Comparison of ENCODE assay signal across 8 cellular contexts in the genomic region with DNA sequence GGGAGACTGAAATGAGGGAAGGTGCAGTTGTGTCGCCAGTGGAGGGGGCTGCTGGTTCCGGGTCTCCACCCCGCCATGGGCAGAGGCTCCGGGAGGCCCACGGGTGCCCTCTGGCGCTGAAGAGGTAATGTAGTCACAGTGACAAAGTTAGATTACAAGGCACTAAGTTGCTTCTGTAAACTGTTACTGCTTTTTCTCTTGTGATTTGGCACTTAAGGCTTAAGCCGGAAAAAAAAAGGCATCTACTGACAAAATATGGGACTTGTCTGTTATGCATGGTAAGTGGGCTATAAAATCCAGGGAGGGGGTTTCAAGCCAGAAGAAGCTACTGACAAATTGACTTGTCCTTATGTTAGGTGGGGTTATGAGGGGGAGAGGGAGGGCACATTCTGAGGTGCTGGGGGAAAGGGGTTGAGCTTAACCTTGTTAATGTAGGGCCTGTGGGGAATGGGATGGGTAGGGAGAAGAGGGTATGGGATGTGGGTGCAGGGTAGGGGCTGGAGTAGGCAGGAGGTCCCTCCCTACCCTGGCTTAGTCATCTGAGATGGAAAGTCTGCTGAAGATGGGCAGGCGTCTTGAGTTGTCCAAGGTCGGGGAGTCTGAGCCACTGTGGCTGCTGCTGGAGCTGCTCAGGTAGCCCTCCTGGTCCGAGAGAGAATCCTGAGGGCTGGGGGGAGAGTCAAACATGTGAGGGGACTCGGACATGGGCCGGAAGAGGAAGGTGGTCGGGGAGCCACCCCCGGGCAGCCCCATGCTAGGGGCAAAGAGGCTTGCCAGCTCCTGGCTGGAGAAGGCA. TPM values are rescaled to one million over a fixed set of nuclear protein-coding genes. Genes with fewer than 3 reads are reported as not detected.
DNase-seq lines count a peak whose midpoint lies in the region; ATAC-seq, FAIRE-seq and TF ChIP-seq lines count a peak whose summit lies in the region.

No MANE protein-coding gene starts in this region.

- FAIRE-seq in GM12892 (lab: Jason Lieb, UNC) (peak; percentile 69), bronchial epithelial cell (lab: Jason Lieb, UNC) (no peak), keratinocyte (lab: Jason Lieb, UNC) (no peak)

- peaks cover 45% of the 10 kb centered on the region for H3K79me2 ChIP-seq in keratinocyte (ENCODE audit: control insufficient read depth, insufficient read depth, low read length)

- H3K9me3 Mint-ChIP-seq in WTC11 = no peaks in the 10 kb centered on the region

- CTCF ChIA-PET in WTC11 (lab: Charles Lee) = interaction anchor here (0.6 to 6.0 kb wide), 17 partner anchors 8 to 497 kb away, joined by 3 to 37 read pairs (median 5); no protein-coding TSS in a partner anchor

- peak overlapping the region; percentile 85 for H3K27ac Mint-ChIP-seq in WTC11

- H3K27me3 Mint-ChIP-seq in WTC11 (ENCODE audit: low read depth) = no peaks in the 10 kb centered on the region; the same call in 1 of the 2 replicates

- no peaks in the 10 kb centered on the region for H3K27me3 ChIP-seq in bronchial epithelial cell (ENCODE audit: control insufficient read depth, insufficient read depth, low read length)
- H3K27me3 ChIP-seq in keratinocyte (ENCODE audit: control insufficient read depth, extremely low read depth, insufficient read depth, low read length) = no peaks in the 10 kb centered on the region

- POLR2A ChIA-PET in WTC11 (lab: Charles Lee) = interaction anchor here (0.7 to 5.2 kb wide), 4 partner anchors 8 to 345 kb away, joined by 3 to 67 read pairs (median 4); no protein-coding TSS in a partner anchor

- peak overlapping the region; percentile 100 for H3K27ac ChIP-seq in keratinocyte (ENCODE audit: control insufficient read depth, insufficient read depth, low read length)

- peak; percentile 58; the same call in 1 of the 2 replicates for TF ChIP-seq POLR2A in GM12892 (IDR thresholded peaks at IDR 0.05; ENCODE audit: low read depth, low read length)

- peak overlapping the region; percentile 98 for H3K9ac ChIP-seq in keratinocyte (ENCODE audit: control insufficient read depth, extremely low read depth, insufficient read depth, low read length)

- no peaks in the 10 kb centered on the region for H3K9me3 ChIP-seq in keratinocyte (ENCODE audit: control insufficient read depth, low read depth, low read length)

- DNase-seq in GM12892 (ENCODE audit: insufficient read length) = no peak
- peak; percentile 73 for DNase-seq in NCI-H2171 (lab: John Stamatoyannopoulos, UW)
- DNase-seq in WTC11 (ENCODE audit: low spot score) = peak; percentile 80
- DNase-seq in bronchial epithelial cell (ENCODE audit: low read depth) = peak; percentile 58
- no peak for DNase-seq in keratinocyte (ENCODE audit: low read depth, low spot score)
- peak; percentile 77 for DNase-seq in stimulated activated CD4-positive, alpha-beta T cell treated with anti-CD3 and anti-CD28 coated beads, Interleukin-12 subunit alpha, Interleukin-12 subunit beta, amount 100 ng/mL, for 4 hours

- peaks cover 44% of the 10 kb centered on the region for H3K4me1 Mint-ChIP-seq in WTC11

- peaks cover 54% of the 10 kb centered on the region for H3K36me3 Mint-ChIP-seq in WTC11

- TF ChIP-seq CTCF in WTC11 (IDR thresholded peaks at IDR 0.05) (no peak), bronchial epithelial cell (IDR thresholded peaks at IDR 0.05; ENCODE audit: insufficient read depth, low read length, severe bottlenecking) (peak; percentile 83), keratinocyte (optimal IDR thresholded peaks at IDR 0.05 in 1 of 3, IDR thresholded peaks at IDR 0.05 in 1 of 3, conservative IDR thresholded peaks at IDR 0.05 in 1 of 3; ENCODE audit: extremely low read depth in 1 of 3, insufficient read depth in 2 of 3, low read length in 3 of 3) (peak; percentile 55 to 74 (median 63))

- peaks cover 37% of the 10 kb centered on the region for H4K20me1 ChIP-seq in keratinocyte (ENCODE audit: control insufficient read depth, extremely low read depth, insufficient read depth, low read length)

- peaks cover 30% of the 10 kb centered on the region for H3K4me1 ChIP-seq in keratinocyte (ENCODE audit: control insufficient read depth, extremely low read depth, insufficient read depth, low read length)

- peak overlapping the region; percentile 98 for H3K4me3 Mint-ChIP-seq in WTC11

- peak overlapping the region; percentile 94 for H3K4me2 ChIP-seq in keratinocyte (ENCODE audit: control insufficient read depth, extremely low read depth, insufficient read depth, low read depth, low read length)

- H3K36me3 ChIP-seq in bronchial epithelial cell (ENCODE audit: control insufficient read depth, insufficient read depth, low read length) (peaks cover 31% of the 10 kb centered on the region), keratinocyte (ENCODE audit: control insufficient read depth in 2 of 2, extremely low read depth in 1 of 2, insufficient read depth in 2 of 2, low read length in 2 of 2) (peaks cover 29 to 39% of the 10 kb centered on the region in 2 experiments)

- no peak overlapping the region for H2AFZ ChIP-seq in keratinocyte (ENCODE audit: control insufficient read depth, low read length)

- no peaks in the 10 kb centered on the region for H3K9me1 ChIP-seq in keratinocyte (ENCODE audit: control insufficient read depth, extremely low read depth, insufficient read depth, low read length)

- ATAC-seq in WTC11 (peak; percentile 27), GM19397 (IDR thresholded peaks at IDR 0.05; ENCODE audit: unreplicated experiment) (no peak), GM18861 (IDR thresholded peaks at IDR 0.05; ENCODE audit: unreplicated experiment) (no peak)

- dilution Hi-C loops in keratinocyte (cut with MboI; ENCODE audit: extremely low pct_ligation_motif_present, low sequenced_read_pairs) = no loop called here

- peak overlapping the region; percentile 96 for H3K4me3 ChIP-seq in bronchial epithelial cell (ENCODE audit: low read depth, low read length)
- H3K4me3 ChIP-seq in keratinocyte (ENCODE audit: control insufficient read depth in 2 of 3, extremely low read depth in 1 of 3, insufficient read depth in 2 of 3, low read depth in 1 of 3, low read length in 3 of 3) = peak overlapping the region; percentile 66 to 95 (median 94)

TF ChIP-seq in WTC11, 78 proteins besides CTCF, POLR2A, EP300 and RAD21:
- no peak for TF ChIP-seq NFATC4 (CRISPR knock-in tag; IDR thresholded peaks at IDR 0.05)
- TF ChIP-seq JUN (CRISPR knock-in tag; IDR thresholded peaks at IDR 0.05) = no peak
- TF ChIP-seq, protein P1, sequence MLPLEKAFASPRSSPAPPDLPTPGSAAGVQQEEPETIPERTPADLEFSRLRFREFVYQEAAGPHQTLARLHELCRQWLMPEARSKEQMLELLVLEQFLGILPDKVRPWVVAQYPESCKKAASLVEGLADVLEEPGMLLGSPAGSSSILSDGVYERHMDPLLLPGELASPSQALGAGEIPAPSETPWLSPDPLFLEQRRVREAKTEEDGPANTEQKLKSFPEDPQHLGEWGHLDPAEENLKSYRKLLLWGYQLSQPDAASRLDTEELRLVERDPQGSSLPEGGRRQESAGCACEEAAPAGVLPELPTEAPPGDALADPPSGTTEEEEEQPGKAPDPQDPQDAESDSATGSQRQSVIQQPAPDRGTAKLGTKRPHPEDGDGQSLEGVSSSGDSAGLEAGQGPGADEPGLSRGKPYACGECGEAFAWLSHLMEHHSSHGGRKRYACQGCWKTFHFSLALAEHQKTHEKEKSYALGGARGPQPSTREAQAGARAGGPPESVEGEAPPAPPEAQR (CRISPR knock-in tag; IDR thresholded peaks at IDR 0.05) = no peak
- TF ChIP-seq SMAD3 (CRISPR knock-in tag; IDR thresholded peaks at IDR 0.05; ENCODE audit: borderline replicate concordance) = no peak
- TF ChIP-seq, protein P2, sequence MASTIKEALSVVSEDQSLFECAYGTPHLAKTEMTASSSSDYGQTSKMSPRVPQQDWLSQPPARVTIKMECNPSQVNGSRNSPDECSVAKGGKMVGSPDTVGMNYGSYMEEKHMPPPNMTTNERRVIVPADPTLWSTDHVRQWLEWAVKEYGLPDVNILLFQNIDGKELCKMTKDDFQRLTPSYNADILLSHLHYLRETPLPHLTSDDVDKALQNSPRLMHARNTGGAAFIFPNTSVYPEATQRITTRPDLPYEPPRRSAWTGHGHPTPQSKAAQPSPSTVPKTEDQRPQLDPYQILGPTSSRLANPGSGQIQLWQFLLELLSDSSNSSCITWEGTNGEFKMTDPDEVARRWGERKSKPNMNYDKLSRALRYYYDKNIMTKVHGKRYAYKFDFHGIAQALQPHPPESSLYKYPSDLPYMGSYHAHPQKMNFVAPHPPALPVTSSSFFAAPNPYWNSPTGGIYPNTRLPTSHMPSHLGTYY (CRISPR knock-in tag; IDR thresholded peaks at IDR 0.05) = no peak
- TF ChIP-seq MXD4 (CRISPR knock-in tag; IDR thresholded peaks at IDR 0.05; ENCODE audit: borderline replicate concordance) = no peak
- TF ChIP-seq IRF2 (CRISPR knock-in tag; IDR thresholded peaks at IDR 0.05; ENCODE audit: borderline replicate concordance, low read depth) = no peak
- no peak for TF ChIP-seq NR1H2 (CRISPR knock-in tag; IDR thresholded peaks at IDR 0.05)
- no peak for TF ChIP-seq NR3C1 (CRISPR knock-in tag; conservative IDR thresholded peaks at IDR 0.05; ENCODE audit: low read depth)
- no peak for TF ChIP-seq ETV6 (CRISPR knock-in tag; IDR thresholded peaks at IDR 0.05)
TF ChIP-seq in WTC11: peak in this region for 0.

RNA-seq across cellular contexts. Expression of a gene that starts 3.7 kb away (rescaled TPM):
- polyA plus RNA-seq in GM12892 (2012; ENCODE audit: missing spikeins) = 61.9 TPM
- total RNA-seq in WTC11 (2021) (132 to 150 TPM (median 148 TPM) in 3 replicates), bronchial epithelial cell (12.7 and 15.5 TPM in 2 replicates)
- polyA plus RNA-seq in keratinocyte = 66.9 to 142 TPM (median 85.2 TPM) in 3 replicates
- 58.4 TPM for polyA plus RNA-seq in keratinocyte (2011; ENCODE audit: low read depth)
- polyA plus RNA-seq in keratinocyte (2011; cell fraction: cytosol; rRNA removed) = 118 and 212 TPM in 2 replicates
- polyA plus RNA-seq in keratinocyte (2011; cell fraction: nucleus; rRNA removed) = 311 and 342 TPM in 2 replicates
- polyA plus RNA-seq in keratinocyte (2012; ENCODE audit: low replicate concordance) = 176 and 280 TPM in 2 replicates
- polyA minus RNA-seq in keratinocyte = 45.4 to 273 TPM (median 50.6 TPM) in 3 replicates
- polyA minus RNA-seq in keratinocyte (2011; cell fraction: cytosol; rRNA and poly(A)+ RNA removed) = 802 TPM
- 213 and 226 TPM in 2 replicates for polyA minus RNA-seq in keratinocyte (2011; cell fraction: nucleus; rRNA and poly(A)+ RNA removed)

Comparison
In these comparisons a context has a peak if more than half of its experiments do, and no peak if none do; other contexts are left out.
1. DNase-seq: peak in NCI-H2171 (single experiment), WTC11 (single experiment), bronchial epithelial cell (single experiment) and stimulated activated CD4-positive, alpha-beta T cell treated with anti-CD3 and anti-CD28 coated beads, Interleukin-12 subunit alpha, Interleukin-12 subunit beta, amount 100 ng/mL, for 4 hours (single experiment); none in GM12892 (single experiment) and keratinocyte (single experiment).